Comparison of ENCODE assay signal across 18 cellular contexts in genomic region chr16:87469186-87469585, GRCh38.
"Had no signal": no experiment of that assay in that cellular context is flagged by ENCODE, and none has a peak within 500 bp of the region (broad histone marks: within the 10 kb centered on the region; RNA-seq: fewer than 3 reads in every experiment).

No MANE protein-coding gene starts in this region.

- H3K9me3 Mint-ChIP-seq: memory B cell; natural killer cell treated with Interleukin-12 subunit alpha and Interleukin-12 subunit beta and Interleukin-15 and Interleukin-18, amount 100 ng/mL, for 72 hours; neural progenitor cell had no signal

- H3K4me3 ChIP-seq: colonic mucosa, lower lobe of right lung, neural progenitor cell, ovary, right atrium auricular region, tibial artery, upper lobe of left lung, uterus had no signal

- ATAC-seq: left lobe of liver; lower lobe of right lung; natural killer cell treated with Interleukin-12 subunit alpha and Interleukin-12 subunit beta and Interleukin-15 and Interleukin-18, amount 100 ng/mL, for 72 hours had no signal

- H3K9ac ChIP-seq: neural progenitor cell had no signal

- H3K36me3 Mint-ChIP-seq: memory B cell; natural killer cell treated with Interleukin-12 subunit alpha and Interleukin-12 subunit beta and Interleukin-15 and Interleukin-18, amount 100 ng/mL, for 72 hours; neural progenitor cell had no signal

- DNase-seq: colonic mucosa; dermis blood vessel endothelial cell; lower lobe of right lung; midbrain; nucleus accumbens; small intestine; stimulated activated CD4-positive, alpha-beta T cell treated with anti-CD3 and anti-CD28 coated beads, Interleukin-12 subunit alpha, Interleukin-12 subunit beta, amount 100 ng/mL, for 4 hours; stimulated activated CD4-positive, alpha-beta T cell treated with anti-CD3 and anti-CD28 coated beads, Interleukin-2, amount 100 ng/mL, for 48 hours; stimulated activated naive CD4-positive, alpha-beta T cell treated with Interleukin-2 at 50 U/mL for 16 hours; tibial artery; upper lobe of left lung; uterus had no signal

- H3K27ac Mint-ChIP-seq: memory B cell; natural killer cell treated with Interleukin-12 subunit alpha and Interleukin-12 subunit beta and Interleukin-15 and Interleukin-18, amount 100 ng/mL, for 72 hours; neural progenitor cell had no signal

- H3K9me3 ChIP-seq: colonic mucosa, lower lobe of right lung, ovary, right atrium auricular region, tibial artery, upper lobe of left lung, uterus had no signal

- H3K27ac ChIP-seq: colonic mucosa, lower lobe of right lung, neural progenitor cell, ovary, right atrium auricular region, tibial artery, upper lobe of left lung, uterus had no signal

- H3K27me3 Mint-ChIP-seq: memory B cell; natural killer cell treated with Interleukin-12 subunit alpha and Interleukin-12 subunit beta and Interleukin-15 and Interleukin-18, amount 100 ng/mL, for 72 hours had no signal

- H3K27me3 ChIP-seq: colonic mucosa, neural progenitor cell, ovary, right atrium auricular region, tibial artery, upper lobe of left lung, uterus had no signal

- H3K36me3 ChIP-seq: colonic mucosa, lower lobe of right lung, neural progenitor cell, ovary, right atrium auricular region, uterus had no signal

- H3K4me3 Mint-ChIP-seq: memory B cell; natural killer cell treated with Interleukin-12 subunit alpha and Interleukin-12 subunit beta and Interleukin-15 and Interleukin-18, amount 100 ng/mL, for 72 hours; neural progenitor cell had no signal
